ENCODE assay signal across 8 cellular contexts in the genomic region with DNA sequence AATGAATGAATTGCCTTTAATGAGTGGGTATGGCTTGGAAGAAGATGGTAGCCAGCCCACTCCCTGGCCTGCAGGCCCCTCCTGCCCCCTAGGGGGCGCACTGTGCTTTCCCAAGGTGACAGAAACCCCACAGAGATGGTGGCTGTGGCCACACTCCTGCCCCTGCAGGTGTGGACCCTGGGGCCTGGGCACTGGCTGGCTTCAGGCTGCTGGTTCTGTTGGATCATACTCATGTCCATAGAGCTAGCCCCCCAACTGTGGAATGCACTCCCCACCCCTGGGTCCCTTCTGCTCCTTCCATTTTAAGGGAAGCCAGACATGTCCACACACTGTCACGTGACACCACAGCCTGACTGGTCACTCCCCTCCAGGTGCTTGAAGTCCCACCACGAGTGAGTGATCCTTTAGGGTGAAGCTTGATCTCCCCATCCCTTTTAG. TPM values are rescaled to one million over a fixed set of nuclear protein-coding genes. Genes with fewer than 3 reads are reported as not detected.
A peak's percentile ranks its signal among the peaks of the same experiment; 100 is the strongest.
DNase-seq lines count a peak whose midpoint lies in the region; ATAC-seq, FAIRE-seq and TF ChIP-seq lines count a peak whose summit lies in the region.

No MANE protein-coding gene starts in this region.

- no peaks in the 10 kb centered on the region for H3K9me3 Mint-ChIP-seq in dendritic cell treated with granulocyte-macrophage colony-stimulating factor and Interleukin-4, amounts not matched to agents 40 ng/mL and 50 ng/mL, for 4 days
- H3K9me3 Mint-ChIP-seq in naive thymus-derived CD8-positive, alpha-beta T cell, result no peaks in the 10 kb centered on the region
- no peaks in the 10 kb centered on the region for H3K9me3 Mint-ChIP-seq in type B pancreatic cell

- H3K4me1 Mint-ChIP-seq in dendritic cell treated with granulocyte-macrophage colony-stimulating factor and Interleukin-4, amounts not matched to agents 40 ng/mL and 50 ng/mL, for 4 days (ENCODE audit: low read depth), result peaks cover 93% of the 10 kb centered on the region
- peaks cover 0 to 7% (median 3%) of the 10 kb centered on the region in 4 donors for H3K4me1 Mint-ChIP-seq in naive thymus-derived CD8-positive, alpha-beta T cell
- H3K4me1 Mint-ChIP-seq in type B pancreatic cell (ENCODE audit: unreplicated experiment), result peaks cover 72% of the 10 kb centered on the region

- intact Hi-C loops in dendritic cell treated with granulocyte-macrophage colony-stimulating factor and Interleukin-4, amounts not matched to agents 40 ng/mL and 50 ng/mL, for 4 days (cut with micrococcal nuclease), result no loop called here

- no peak overlapping the region for H3K4me3 Mint-ChIP-seq in dendritic cell treated with granulocyte-macrophage colony-stimulating factor and Interleukin-4, amounts not matched to agents 40 ng/mL and 50 ng/mL, for 4 days
- H3K4me3 Mint-ChIP-seq in naive thymus-derived CD8-positive, alpha-beta T cell, result no peak overlapping the region
- H3K4me3 Mint-ChIP-seq in type B pancreatic cell, result no peak overlapping the region

- no peak for FAIRE-seq in frontal cortex (lab: Jason Lieb, UNC)

- ATAC-seq in naive thymus-derived CD8-positive, alpha-beta T cell, result peak in 1 of 2 donors; percentile 45

- peaks cover 21% of the 10 kb centered on the region for H3K27me3 Mint-ChIP-seq in dendritic cell treated with granulocyte-macrophage colony-stimulating factor and Interleukin-4, amounts not matched to agents 40 ng/mL and 50 ng/mL, for 4 days
- peaks cover 0 to 7% (median 0%) of the 10 kb centered on the region in 5 donors for H3K27me3 Mint-ChIP-seq in naive thymus-derived CD8-positive, alpha-beta T cell
- no peaks in the 10 kb centered on the region for H3K27me3 Mint-ChIP-seq in type B pancreatic cell

- POLR2A ChIA-PET in naive thymus-derived CD8-positive, alpha-beta T cell (lab: Charles Lee), result no interaction called here

- DNase-seq in activated gamma-delta T cell treated with Interleukin-2 at 50 U/mL for 16 hours (peak; percentile 23), activated gamma-delta T cell (lab: John Stamatoyannopoulos, UW) (no peak), HK-2 (ENCODE audit: unreplicated experiment) (peak; percentile 65), type B pancreatic cell (ENCODE audit: extremely low spot score, unreplicated experiment) (no peak), frontal cortex (ENCODE audit: low spot score in 2 of 2) (no peak)
- DNase-seq in activated CD4-positive, alpha-beta T cell treated with anti-CD3 and anti-CD28 coated beads for 1 hour, result peak; percentile 10
- peak in 8 of 10 donors; percentile 13 to 67 (median 22) for DNase-seq in naive thymus-derived CD8-positive, alpha-beta T cell

- peak; percentile 78 for TF ChIP-seq CTCF in type B pancreatic cell (conservative IDR thresholded peaks at IDR 0.05)

- peaks cover 14% of the 10 kb centered on the region for H3K36me3 Mint-ChIP-seq in dendritic cell treated with granulocyte-macrophage colony-stimulating factor and Interleukin-4, amounts not matched to agents 40 ng/mL and 50 ng/mL, for 4 days (ENCODE audit: low read depth)
- H3K36me3 Mint-ChIP-seq in naive thymus-derived CD8-positive, alpha-beta T cell, result no peaks in the 10 kb centered on the region
- no peaks in the 10 kb centered on the region for H3K36me3 Mint-ChIP-seq in type B pancreatic cell

- peak overlapping the region; percentile 9 for H3K27ac Mint-ChIP-seq in dendritic cell treated with granulocyte-macrophage colony-stimulating factor and Interleukin-4, amounts not matched to agents 40 ng/mL and 50 ng/mL, for 4 days
- no peak overlapping the region for H3K27ac Mint-ChIP-seq in naive thymus-derived CD8-positive, alpha-beta T cell
- H3K27ac Mint-ChIP-seq in type B pancreatic cell, result no peak overlapping the region

RNA-seq across cellular contexts. Expression of a gene that starts 44.8 kb away (rescaled TPM):
- total RNA-seq in naive thymus-derived CD8-positive, alpha-beta T cell, result 1 to 10 TPM; 1.1 to 1.7 TPM
- polyA plus RNA-seq in naive thymus-derived CD8-positive, alpha-beta T cell, result under 1 TPM; 0.12 to 0.65 (median 0.24) TPM
- 2.7 and 29.1 TPM in 2 replicates for total RNA-seq in type B pancreatic cell (ENCODE audit: low replicate concordance)
- 4.1 TPM for total RNA-seq in frontal cortex

RNA-seq across cellular contexts. Expression of a gene that starts 53.3 kb away (rescaled TPM):
- total RNA-seq in naive thymus-derived CD8-positive, alpha-beta T cell, result 10 to 100 TPM; 29.1 to 33.8 TPM
- polyA plus RNA-seq in naive thymus-derived CD8-positive, alpha-beta T cell, result 10 to 100 TPM in 1 of 3 donors, 1 to 10 TPM in 2; 7.9 to 10.9 (median 8.6) TPM
- total RNA-seq in type B pancreatic cell (ENCODE audit: low replicate concordance), result 67.5 and 91.3 TPM in 2 replicates
- 5.7 TPM for total RNA-seq in frontal cortex

Comparison
In these comparisons a context has a peak if more than half of its experiments do, and no peak if none do; other contexts are left out.
1. DNase-seq: peak in activated gamma-delta T cell treated with Interleukin-2 at 50 U/mL for 16 hours (single experiment), HK-2 (single experiment), activated CD4-positive, alpha-beta T cell treated with anti-CD3 and anti-CD28 coated beads for 1 hour (single experiment) and naive thymus-derived CD8-positive, alpha-beta T cell (8 of 10); none in activated gamma-delta T cell (single experiment), type B pancreatic cell (single experiment) and frontal cortex (0 of 2).